ENCODE assay signal across 22 cellular contexts in the genomic region with DNA sequence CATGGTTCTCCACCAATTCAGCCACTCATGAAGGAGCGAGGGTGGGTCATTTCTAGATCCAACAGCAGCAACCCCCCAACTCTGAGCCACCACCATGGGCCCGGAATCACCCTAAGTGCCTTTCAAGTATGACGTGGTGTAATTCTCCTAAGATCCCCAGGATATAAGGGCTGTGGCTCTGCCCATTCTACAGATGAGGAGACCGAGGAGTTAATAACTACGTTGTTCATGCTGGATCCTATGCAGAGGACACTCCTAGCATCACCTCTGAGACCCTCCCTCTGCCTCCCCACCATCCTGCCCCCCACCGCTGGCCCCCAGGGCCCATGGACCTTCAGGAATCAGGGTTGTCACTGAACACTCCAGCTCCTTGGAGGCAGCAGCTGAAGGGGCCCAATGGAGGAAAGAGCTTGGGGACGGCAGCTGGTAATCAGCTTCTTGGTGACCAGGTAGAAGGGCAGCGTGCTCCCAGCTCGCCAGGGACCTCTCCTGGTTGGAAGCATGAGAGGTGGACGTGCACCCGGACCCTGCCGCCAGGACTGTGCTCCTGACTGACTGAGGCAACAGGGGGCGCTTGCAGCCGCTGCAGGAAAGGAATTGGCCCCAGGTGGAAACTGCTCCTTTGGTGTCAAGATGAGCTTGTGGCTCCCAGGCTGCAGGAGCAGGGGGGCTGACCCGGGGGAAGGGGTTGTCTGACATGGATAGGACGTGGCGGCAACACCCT. TPM values are rescaled to one million over a fixed set of nuclear protein-coding genes. Genes with fewer than 3 reads are reported as not detected.
DNase-seq lines count a peak whose midpoint lies in the region; ATAC-seq, FAIRE-seq and TF ChIP-seq lines count a peak whose summit lies in the region.
"Had no signal": no experiment of that assay in that cellular context is flagged by ENCODE, and none has a peak within 500 bp of the region (broad histone marks: within the 10 kb centered on the region; RNA-seq: fewer than 3 reads in every experiment).

No MANE protein-coding gene starts in this region.

- RAD21 ChIA-PET in HCT116 (lab: Charles Lee; ENCODE audit: low non-redundant PET in 1 of 2, low total read pairs in 2 of 2, uncharacterized antibody in 2 of 2, unreplicated experiment in 2 of 2) = no interaction called here

- no peaks in the 10 kb centered on the region for H3F3A ChIP-seq in DOHH2 (ENCODE audit: control insufficient read depth, insufficient read depth)

- ATAC-seq in HCT116 (peak; percentile 69), K562 (peak; percentile 82), left ventricle myocardium superior (no peak), HG03108 (IDR thresholded peaks at IDR 0.05; ENCODE audit: unreplicated experiment) (no peak), HG03280 (IDR thresholded peaks at IDR 0.05; ENCODE audit: unreplicated experiment) (no peak)
- ATAC-seq: Panc1 had no signal

- H3K79me2 ChIP-seq in DOHH2 (ENCODE audit: control insufficient read depth, low read length) = no peaks in the 10 kb centered on the region
- no peaks in the 10 kb centered on the region for H3K79me2 ChIP-seq in HCT116 (ENCODE audit: insufficient read depth, low read length)
- H3K79me2 ChIP-seq in K562 (ENCODE audit: control insufficient read depth, insufficient read depth, low read length) = no peaks in the 10 kb centered on the region

- H2AFZ ChIP-seq in HCT116 (ENCODE audit: low read depth, low read length, poor library complexity, severe bottlenecking) = no peak overlapping the region
- H2AFZ ChIP-seq in K562 (ENCODE audit: low read depth, low read length) = no peak overlapping the region

- H3K4me2 ChIP-seq in DOHH2 (ENCODE audit: low read length) (no peak overlapping the region), HCT116 (ENCODE audit: low read length) (no peak overlapping the region), K562 (ENCODE audit: insufficient read depth, low read length) (no peak overlapping the region)
- H3K4me2 ChIP-seq: BLaER1 treated with 17β-estradiol and CSF1 and Interleukin-3, amounts not matched to agents 10 nM and 100 nM; KMS-11 had no signal

- WGBS in K562 (ENCODE audit: insufficient coverage, low coverage, missing lambda C conversion rate) = 5% methylated on average over 15 of the region's 17 CpGs

- FAIRE-seq in K562 (lab: Jason Lieb, UNC) = no peak
- FAIRE-seq: GM12891 had no signal

- TF ChIP-seq CTCF in DOHH2 (IDR thresholded peaks at IDR 0.05; ENCODE audit: low read depth, low read length, poor library complexity, severe bottlenecking) (peak; percentile 22), HCT116 (IDR thresholded peaks at IDR 0.05 in 2 of 3, conservative IDR thresholded peaks at IDR 0.05 in 1 of 3; ENCODE audit: borderline replicate concordance in 1 of 3, insufficient read depth in 1 of 3, low read depth in 2 of 3, low read length in 2 of 3) (peak; percentile 21 to 42 (median 37); a peak in 3 of 6 replicates), K562 (IDR thresholded peaks at IDR 0.05 in 2 of 3, conservative IDR thresholded peaks at IDR 0.05 in 1 of 3; ENCODE audit: insufficient read depth in 2 of 3, low read depth in 1 of 3, low read length in 3 of 3) (peak; percentile 48 to 83 (median 59); a peak in 5 of 6 replicates)

- H3K9me1 ChIP-seq in K562 (ENCODE audit: control insufficient read depth, insufficient read depth, low read length) = no peaks in the 10 kb centered on the region

- no peak for TF ChIP-seq EP300 in K562 (IDR thresholded peaks at IDR 0.05; ENCODE audit: low read length)

- H3K4me1 ChIP-seq in DOHH2 (ENCODE audit: control insufficient read depth, low read length) = 0 out of 2 replicates have a peak, but pooled peaks cover 4% of the 10 kb centered on the region
- peaks cover 0 to 2% of the 10 kb centered on the region in 2 experiments; a peak in 2 of 4 replicates for H3K4me1 ChIP-seq in HCT116 (ENCODE audit: control insufficient read depth in 1 of 2, insufficient read depth in 2 of 2, low read length in 2 of 2)
- no peaks in the 10 kb centered on the region; a peak in 1 of 5 replicates for H3K4me1 ChIP-seq in K562 (replicated peaks in 1 of 2; ENCODE audit: control insufficient read depth in 2 of 2, insufficient read depth in 2 of 2, low read length in 2 of 2)

- no peak for TF ChIP-seq POLR2A in HCT116 (IDR thresholded peaks at IDR 0.05; ENCODE audit: borderline replicate concordance, extremely low read depth, insufficient read depth, insufficient read length)
- TF ChIP-seq POLR2A in K562 (conservative IDR thresholded peaks at IDR 0.05) = no peak

- H3K4me3 ChIP-seq in DOHH2 (ENCODE audit: low read length) (no peak overlapping the region), HCT116 (replicated peaks in 1 of 2; ENCODE audit: low read depth in 1 of 2, low read length in 2 of 2) (no peak overlapping the region), K562 (no peak overlapping the region)
- H3K4me3 ChIP-seq: BLaER1 treated with 17β-estradiol and CSF1 and Interleukin-3, amounts not matched to agents 10 nM and 100 nM; SK-N-MC had no signal

- 0 out of 2 replicates have a peak, but pooled peaks cover 3% of the 10 kb centered on the region for H3K27me3 ChIP-seq in DOHH2 (ENCODE audit: control insufficient read depth, low read length)
- no peaks in the 10 kb centered on the region; the same call in 1 of the 2 replicates for H3K27me3 ChIP-seq in HCT116 (ENCODE audit: insufficient read depth, low read length)
- peaks cover 50 to 97% of the 10 kb centered on the region in 2 experiments for H3K27me3 ChIP-seq in K562 (ENCODE audit: control insufficient read depth in 2 of 2, insufficient read depth in 2 of 2, low read length in 2 of 2)
- H3K27me3 ChIP-seq: BLaER1 treated with 17β-estradiol and CSF1 and Interleukin-3, amounts not matched to agents 10 nM and 100 nM had no signal

- DNase-seq in HCT116 (ENCODE audit: low read depth, low spot score) (no peak), K562 (ENCODE audit: extremely low read depth in 1 of 4, low spot score in 3 of 4) (peak in 3 of 4 experiments; percentile 34 to 39 (median 35)), islet precursor cell (peak; percentile 65), left ventricle myocardium superior (no peak), NCI-H2227 (lab: John Stamatoyannopoulos, UW; ENCODE audit: unreplicated experiment) (no peak)
- DNase-seq: DMS79 treated with DMSO at 0.1 percent for 48 hours, GDM1, NCI-H1436, NCI-H2029 treated with DMSO at 0.1 percent for 48 hours, NCI-H510A, NCI-H82 had no signal

- no TSS peak for BruUV-seq in HCT116 (replicated peaks; lab: Mats Ljungman, UMichigan)
- BruUV-seq in K562 (replicated peaks; lab: Mats Ljungman, UMichigan) = no TSS peak

- H3K9ac ChIP-seq in HCT116 (ENCODE audit: low read length) (no peak overlapping the region), K562 (ENCODE audit: insufficient read depth in 1 of 2, low read depth in 2 of 2, low read length in 2 of 2) (no peak overlapping the region)
- H3K9ac ChIP-seq: BLaER1 treated with 17β-estradiol and CSF1 and Interleukin-3, amounts not matched to agents 10 nM and 100 nM; KMS-11 had no signal

- in situ Hi-C loops in K562 (cut with MboI) = no loop called here

- H4K20me1 ChIP-seq in DOHH2 (ENCODE audit: control insufficient read depth, insufficient read depth, low read depth, low read length) = no peaks in the 10 kb centered on the region
- H4K20me1 ChIP-seq in HCT116 (ENCODE audit: insufficient read depth) = no peaks in the 10 kb centered on the region
- H4K20me1 ChIP-seq in K562 (replicated peaks; ENCODE audit: control insufficient read depth, insufficient read depth, low read length) = 0 out of 2 replicates have a peak, but pooled peaks cover 3% of the 10 kb centered on the region
- H4K20me1 ChIP-seq: BLaER1 treated with 17β-estradiol and CSF1 and Interleukin-3, amounts not matched to agents 10 nM and 100 nM had no signal

- intact Hi-C loops in HCT116 (cut with micrococcal nuclease) (no loop called here), K562 (cut with micrococcal nuclease) (loop anchor here (5.0 kb wide), 1 partner anchor 141 kb away; no protein-coding TSS in a partner anchor), left ventricle myocardium superior (cut with micrococcal nuclease) (no loop called here)

- TF ChIP-seq RAD21 in HCT116 (IDR thresholded peaks at IDR 0.05; ENCODE audit: low read depth) (no peak; the same call in 1 of the 2 replicates), K562 (CRISPR knock-in tag; conservative IDR thresholded peaks at IDR 0.05 in 1 of 2, IDR thresholded peaks at IDR 0.05 in 1 of 2) (peak in 1 of 2 experiments; percentile 47; a peak in 2 of 4 replicates)

- CTCF ChIA-PET in HCT116 (lab: Charles Lee) (interaction anchor here (1.3 kb wide), 1 partner anchor 12 kb away, joined by 3 read pairs; no protein-coding TSS in a partner anchor), K562 (lab: Yijun Ruan, JAX; ENCODE audit: low intra/inter-chr PET ratio) (no interaction called here)

- no peaks in the 10 kb centered on the region for H3K9me3 ChIP-seq in DOHH2 (ENCODE audit: control insufficient read depth, insufficient read depth, low read length)
- no peaks in the 10 kb centered on the region for H3K9me3 ChIP-seq in HCT116 (ENCODE audit: control insufficient read depth in 1 of 2, insufficient read depth in 1 of 2, low read depth in 1 of 2, low read length in 2 of 2)
- no peaks in the 10 kb centered on the region for H3K9me3 ChIP-seq in K562 (replicated peaks; ENCODE audit: control insufficient read depth, insufficient read depth, low read depth, low read length)
- H3K9me3 ChIP-seq: BLaER1 treated with 17β-estradiol and CSF1 and Interleukin-3, amounts not matched to agents 10 nM and 100 nM had no signal

- H3K9me2 ChIP-seq in DOHH2 (replicated peaks; ENCODE audit: control insufficient read depth, low read length) (no peaks in the 10 kb centered on the region), HCT116 (ENCODE audit: insufficient read depth) (no peaks in the 10 kb centered on the region)

- no peaks in the 10 kb centered on the region for H3K36me3 ChIP-seq in DOHH2 (ENCODE audit: control insufficient read depth, low read length)
- no peaks in the 10 kb centered on the region for H3K36me3 ChIP-seq in HCT116 (ENCODE audit: control insufficient read depth in 1 of 2, insufficient read depth in 2 of 2, low read length in 2 of 2)
- no peaks in the 10 kb centered on the region for H3K36me3 ChIP-seq in K562 (ENCODE audit: control insufficient read depth, insufficient read depth, low read length)
- H3K36me3 ChIP-seq: BLaER1 treated with 17β-estradiol and CSF1 and Interleukin-3, amounts not matched to agents 10 nM and 100 nM had no signal

- H3K27ac ChIP-seq in DOHH2 (ENCODE audit: low read depth, low read length) = no peak overlapping the region
- H3K27ac ChIP-seq in HCT116 (ENCODE audit: low read depth, low read length) = no peak overlapping the region
- no peak overlapping the region for H3K27ac ChIP-seq in K562 (ENCODE audit: extremely low read depth, low read depth, low read length)
- H3K27ac ChIP-seq: BLaER1 treated with 17β-estradiol and CSF1 and Interleukin-3, amounts not matched to agents 10 nM and 100 nM; KMS-11; SK-N-MC had no signal

- POLR2A ChIA-PET in HCT116 (lab: Charles Lee) = no interaction called here
- POLR2A ChIA-PET in K562 (lab: Yijun Ruan, JAX) = no interaction called here

RNA-seq across cellular contexts. Expression of gene CACNG1, which starts 28.2 kb away (rescaled TPM):
- total RNA-seq in HCT116 (2021; ENCODE audit: unreplicated experiment) (not detected), K562 (2014; rRNA removed) (not detected in 2 replicates), K562 (2014; rRNA removed; fragmentation: Illumina TruSeq; extraction: Trizol) (not detected in 2 replicates), K562 (2015; rRNA removed; fragmentation: Illumina TruSeq; extraction: Trizol) (not detected in 2 replicates), K562 (2021) (not detected in 2 replicates), left ventricle myocardium superior (not detected)
- polyA plus RNA-seq in HCT116 (2012) = not detected in 2 replicates
- total RNA-seq in K562 (2011; cell fraction: chromatin; rRNA removed; ENCODE audit: low replicate concordance) = not detected in 2 replicates
- total RNA-seq in K562 (2011; cell fraction: nucleolus; rRNA removed) = not detected in 2 replicates
- not detected in 2 replicates for total RNA-seq in K562 (2011; cell fraction: nucleoplasm; rRNA removed)
- polyA plus RNA-seq in K562 (2011; rRNA removed) (not detected in 2 replicates), K562 (2014; fragmentation: Illumina TruSeq; extraction: Trizol) (not detected in 2 replicates), K562 (2014; fragmentation: Nextera tagmentation; extraction: Ambion mirVana) (not detected), K562 (2014; rRNA removed) (not detected in 2 replicates)
- not detected in 2 replicates for polyA plus RNA-seq in K562 (2011; cell fraction: cytosol; rRNA removed)
- polyA plus RNA-seq in K562 (2011; cell fraction: nucleus; rRNA removed) = not detected in 2 replicates
- not detected in 2 replicates for polyA plus RNA-seq in K562 (2012)
- not detected in 2 replicates for polyA minus RNA-seq in K562 (2011; rRNA and poly(A)+ RNA removed)
- polyA minus RNA-seq in K562 (2011; cell fraction: cytosol; rRNA and poly(A)+ RNA removed) = not detected in 2 replicates
- polyA minus RNA-seq in K562 (2011; cell fraction: nucleus; rRNA and poly(A)+ RNA removed) = not detected in 2 replicates
- total RNA-seq: A172, H4, M059J had no signal

RNA-seq across cellular contexts. Expression of gene CACNG4, which starts 51.7 kb away (rescaled TPM):
- total RNA-seq in HCT116 (2021; ENCODE audit: unreplicated experiment) (not detected), K562 (2014; rRNA removed) (not detected in 2 replicates), K562 (2014; rRNA removed; fragmentation: Illumina TruSeq; extraction: Trizol) (not detected in 2 replicates), K562 (2015; rRNA removed; fragmentation: Illumina TruSeq; extraction: Trizol) (not detected in 2 replicates), K562 (2021) (0.07 TPM in 1 of 2 replicates, not detected in the other), left ventricle myocardium superior (not detected)
- polyA plus RNA-seq in HCT116 (2012) = 0.03 TPM in 1 of 2 replicates, not detected in the other
- total RNA-seq in K562 (2011; cell fraction: chromatin; rRNA removed; ENCODE audit: low replicate concordance) = not detected in 2 replicates
- total RNA-seq in K562 (2011; cell fraction: nucleolus; rRNA removed) = not detected in 2 replicates
- not detected in 2 replicates for total RNA-seq in K562 (2011; cell fraction: nucleoplasm; rRNA removed)
- polyA plus RNA-seq in K562 (2011; rRNA removed) (not detected in 2 replicates), K562 (2014; fragmentation: Illumina TruSeq; extraction: Trizol) (not detected in 2 replicates), K562 (2014; fragmentation: Nextera tagmentation; extraction: Ambion mirVana) (not detected), K562 (2014; rRNA removed) (not detected in 2 replicates)
- polyA plus RNA-seq in K562 (2011; cell fraction: cytosol; rRNA removed) = not detected in 2 replicates
- not detected in 2 replicates for polyA plus RNA-seq in K562 (2011; cell fraction: nucleus; rRNA removed)
- polyA plus RNA-seq in K562 (2012) = not detected in 2 replicates
- not detected in 2 replicates for polyA minus RNA-seq in K562 (2011; rRNA and poly(A)+ RNA removed)
- polyA minus RNA-seq in K562 (2011; cell fraction: cytosol; rRNA and poly(A)+ RNA removed) = not detected in 2 replicates
- not detected in 2 replicates for polyA minus RNA-seq in K562 (2011; cell fraction: nucleus; rRNA and poly(A)+ RNA removed)

Comparison
In these comparisons a context has a peak if more than half of its experiments do, and no peak if none do; other contexts are left out.
1. ATAC-seq: peak in HCT116 (single experiment) and K562 (single experiment); none in left ventricle myocardium superior (single experiment), HG03108 (single experiment) and HG03280 (single experiment).
2. DNase-seq: peak in K562 (3 of 4) and islet precursor cell (single experiment); none in HCT116 (single experiment), left ventricle myocardium superior (single experiment) and NCI-H2227 (single experiment).
3. Peak in every context shown above with its lines, with median percentiles within 50 percentile points of each other: CTCF ChIP-seq.